ENCODE assay signal across 3 cellular contexts in genomic region chr9:90914196-90914595, GRCh38.
"Had no signal": no experiment of that assay in that cellular context is flagged by ENCODE, and none has a peak within 500 bp of the region (broad histone marks: within the 10 kb centered on the region; RNA-seq: fewer than 3 reads in every experiment).

No MANE protein-coding gene starts in this region.

- H3K36me3 ChIP-seq: adrenal gland, SJSA1 had no signal

- H3K27ac ChIP-seq: adrenal gland, SJSA1 had no signal

- H3K4me1 ChIP-seq: adrenal gland, SJSA1 had no signal

- H3K4me3 ChIP-seq: adrenal gland, SJSA1 had no signal

- H3K27me3 ChIP-seq: adrenal gland, SJSA1 had no signal

- H3K9ac ChIP-seq: SK-N-SH had no signal

- H3K4me2 ChIP-seq: SK-N-SH had no signal

- H3K9me3 ChIP-seq: adrenal gland, SJSA1, SK-N-SH had no signal
